1 cellular context compared by ENCODE assay signal in the genomic region with DNA sequence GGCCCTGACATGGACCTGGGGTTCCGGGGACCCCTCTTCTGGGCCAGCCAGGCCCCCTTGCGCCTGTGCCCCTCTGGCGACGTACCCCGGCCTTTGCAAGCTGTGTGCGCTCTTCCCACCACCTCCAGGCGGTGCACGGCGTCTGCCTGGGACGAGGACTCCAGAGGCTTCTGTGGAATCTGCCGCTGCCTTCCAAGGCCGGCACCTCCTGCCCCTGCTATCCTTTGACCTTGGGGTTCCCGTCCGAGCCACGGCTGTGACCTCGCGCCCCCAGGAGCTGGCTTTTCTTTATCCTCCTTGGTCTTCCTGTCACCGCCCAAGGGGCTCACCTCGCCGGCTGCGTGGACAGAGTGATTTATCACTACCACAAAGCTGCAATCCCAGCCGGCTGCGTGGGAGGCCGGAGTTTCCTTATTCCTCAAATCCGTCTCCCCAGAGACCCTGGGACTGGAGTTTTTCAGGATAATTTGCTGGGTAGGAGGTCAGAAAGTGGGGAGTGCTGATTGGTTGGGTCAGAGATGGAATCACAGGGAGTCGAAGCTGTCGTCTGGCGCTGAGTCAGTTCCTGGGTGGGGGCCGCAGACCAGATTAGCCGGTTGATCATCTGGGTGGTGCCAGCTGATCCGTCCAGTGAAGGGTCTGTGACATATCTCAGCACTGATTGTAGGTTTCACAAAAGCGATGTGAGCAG.
TF ChIP-seq lines count a peak whose summit lies in the region.

No MANE protein-coding gene starts in this region.

TF ChIP-seq in GM23338, 12 proteins besides CTCF, POLR2A, EP300 and RAD21 (continued from another document):
- TF ChIP-seq, protein P1, sequence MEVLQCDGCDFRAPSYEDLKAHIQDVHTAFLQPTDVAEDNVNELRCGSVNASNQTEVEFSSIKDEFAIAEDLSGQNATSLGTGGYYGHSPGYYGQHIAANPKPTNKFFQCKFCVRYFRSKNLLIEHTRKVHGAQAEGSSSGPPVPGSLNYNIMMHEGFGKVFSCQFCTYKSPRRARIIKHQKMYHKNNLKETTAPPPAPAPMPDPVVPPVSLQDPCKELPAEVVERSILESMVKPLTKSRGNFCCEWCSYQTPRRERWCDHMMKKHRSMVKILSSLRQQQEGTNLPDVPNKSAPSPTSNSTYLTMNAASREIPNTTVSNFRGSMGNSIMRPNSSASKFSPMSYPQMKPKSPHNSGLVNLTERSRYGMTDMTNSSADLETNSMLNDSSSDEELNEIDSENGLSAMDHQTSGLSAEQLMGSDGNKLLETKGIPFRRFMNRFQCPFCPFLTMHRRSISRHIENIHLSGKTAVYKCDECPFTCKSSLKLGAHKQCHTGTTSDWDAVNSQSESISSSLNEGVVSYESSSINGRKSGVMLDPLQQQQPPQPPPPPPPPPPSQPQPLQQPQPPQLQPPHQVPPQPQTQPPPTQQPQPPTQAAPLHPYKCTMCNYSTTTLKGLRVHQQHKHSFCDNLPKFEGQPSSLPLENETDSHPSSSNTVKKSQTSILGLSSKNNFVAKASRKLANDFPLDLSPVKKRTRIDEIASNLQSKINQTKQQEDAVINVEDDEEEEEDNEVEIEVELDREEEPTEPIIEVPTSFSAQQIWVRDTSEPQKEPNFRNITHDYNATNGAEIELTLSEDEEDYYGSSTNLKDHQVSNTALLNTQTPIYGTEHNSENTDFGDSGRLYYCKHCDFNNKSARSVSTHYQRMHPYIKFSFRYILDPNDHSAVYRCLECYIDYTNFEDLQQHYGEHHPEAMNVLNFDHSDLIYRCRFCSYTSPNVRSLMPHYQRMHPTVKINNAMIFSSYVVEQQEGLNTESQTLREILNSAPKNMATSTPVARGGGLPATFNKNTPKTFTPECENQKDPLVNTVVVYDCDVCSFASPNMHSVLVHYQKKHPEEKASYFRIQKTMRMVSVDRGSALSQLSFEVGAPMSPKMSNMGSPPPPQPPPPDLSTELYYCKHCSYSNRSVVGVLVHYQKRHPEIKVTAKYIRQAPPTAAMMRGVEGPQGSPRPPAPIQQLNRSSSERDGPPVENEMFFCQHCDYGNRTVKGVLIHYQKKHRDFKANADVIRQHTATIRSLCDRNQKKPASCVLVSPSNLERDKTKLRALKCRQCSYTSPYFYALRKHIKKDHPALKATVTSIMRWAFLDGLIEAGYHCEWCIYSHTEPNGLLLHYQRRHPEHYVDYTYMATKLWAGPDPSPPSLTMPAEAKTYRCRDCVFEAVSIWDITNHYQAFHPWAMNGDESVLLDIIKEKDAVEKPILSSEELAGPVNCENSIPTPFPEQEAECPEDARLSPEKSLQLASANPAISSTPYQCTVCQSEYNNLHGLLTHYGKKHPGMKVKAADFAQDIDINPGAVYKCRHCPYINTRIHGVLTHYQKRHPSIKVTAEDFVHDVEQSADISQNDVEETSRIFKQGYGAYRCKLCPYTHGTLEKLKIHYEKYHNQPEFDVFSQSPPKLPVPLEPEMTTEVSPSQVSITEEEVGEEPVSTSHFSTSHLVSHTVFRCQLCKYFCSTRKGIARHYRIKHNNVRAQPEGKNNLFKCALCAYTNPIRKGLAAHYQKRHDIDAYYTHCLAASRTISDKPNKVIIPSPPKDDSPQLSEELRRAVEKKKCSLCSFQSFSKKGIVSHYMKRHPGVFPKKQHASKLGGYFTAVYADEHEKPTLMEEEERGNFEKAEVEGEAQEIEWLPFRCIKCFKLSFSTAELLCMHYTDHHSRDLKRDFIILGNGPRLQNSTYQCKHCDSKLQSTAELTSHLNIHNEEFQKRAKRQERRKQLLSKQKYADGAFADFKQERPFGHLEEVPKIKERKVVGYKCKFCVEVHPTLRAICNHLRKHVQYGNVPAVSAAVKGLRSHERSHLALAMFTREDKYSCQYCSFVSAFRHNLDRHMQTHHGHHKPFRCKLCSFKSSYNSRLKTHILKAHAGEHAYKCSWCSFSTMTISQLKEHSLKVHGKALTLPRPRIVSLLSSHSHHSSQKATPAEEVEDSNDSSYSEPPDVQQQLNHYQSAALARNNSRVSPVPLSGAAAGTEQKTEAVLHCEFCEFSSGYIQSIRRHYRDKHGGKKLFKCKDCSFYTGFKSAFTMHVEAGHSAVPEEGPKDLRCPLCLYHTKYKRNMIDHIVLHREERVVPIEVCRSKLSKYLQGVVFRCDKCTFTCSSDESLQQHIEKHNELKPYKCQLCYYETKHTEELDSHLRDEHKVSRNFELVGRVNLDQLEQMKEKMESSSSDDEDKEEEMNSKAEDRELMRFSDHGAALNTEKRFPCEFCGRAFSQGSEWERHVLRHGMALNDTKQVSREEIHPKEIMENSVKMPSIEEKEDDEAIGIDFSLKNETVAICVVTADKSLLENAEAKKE (CRISPR knock-in tag; IDR thresholded peaks at IDR 0.05): no peak
